In the genomic region with DNA sequence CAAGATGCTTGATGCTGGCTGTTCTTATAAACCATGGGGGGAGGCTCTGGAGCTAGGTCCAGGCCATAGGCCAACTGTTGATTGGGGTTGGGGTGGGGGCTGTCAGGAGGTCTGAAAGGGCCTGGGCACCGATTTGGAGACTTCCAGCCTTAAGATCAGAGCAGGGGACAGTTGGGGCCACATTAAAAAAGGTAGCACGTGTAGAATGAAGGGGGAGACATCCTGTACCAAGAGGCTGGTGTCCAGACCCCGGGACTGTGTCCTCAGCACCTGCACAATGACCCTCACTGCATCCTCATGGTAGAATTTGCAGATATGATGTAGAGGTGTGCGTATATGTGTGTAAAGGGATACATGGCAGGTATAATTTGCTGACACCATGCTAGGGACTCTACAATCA, we compare ENCODE assay signal across 23 cellular contexts. TPM values are rescaled to one million over a fixed set of nuclear protein-coding genes. Genes with fewer than 3 reads are reported as not detected.
DNase-seq lines count a peak whose midpoint lies in the region; ATAC-seq and TF ChIP-seq lines count a peak whose summit lies in the region.
"Had no signal": no experiment of that assay in that cellular context is flagged by ENCODE, and none has a peak within 500 bp of the region (broad histone marks: within the 10 kb centered on the region; RNA-seq: fewer than 3 reads in every experiment).

No MANE protein-coding gene starts in this region.

- H3K4me3 ChIP-seq in SK-N-SH (ENCODE audit: low read depth in 2 of 2, low read length in 1 of 2) (no peak overlapping the region), neuronal stem cell (ENCODE audit: low read length in 2 of 2) (no peak overlapping the region)
- H3K4me3 ChIP-seq: A549, BLaER1 had no signal

- no peak for TF ChIP-seq RAD21 in SK-N-SH (IDR thresholded peaks at IDR 0.05; ENCODE audit: low read length)

- H3K18ac ChIP-seq in neuronal stem cell (ENCODE audit: low read length), result peak overlapping the region; percentile 27

- no peak overlapping the region for H2BK15ac ChIP-seq in neuronal stem cell (ENCODE audit: low read length)

- DNase-seq in SK-N-SH (no peak), neuronal stem cell (ENCODE audit: low spot score) (no peak), ACHN (no peak), T-helper 17 cell (no peak)
- DNase-seq: BE2C; C1 segment of cervical spinal cord; CD4-positive, alpha-beta memory T cell; CD4-positive, CD25-positive, alpha-beta regulatory T cell; CD8-positive, alpha-beta memory T cell; COR-L47; DMS 273 treated with DMSO at 0.1 percent for 48 hours; DMS153; DMS53; DMS79; DND-41; EL; GF-D8 had no signal

- no peak for TF ChIP-seq CTCF in SK-N-SH (IDR thresholded peaks at IDR 0.05)

- in situ Hi-C loops in ACHN (cut with HindIII; ENCODE audit: low pct_ligation_motif_present, low pct_unique_long_range_greater_than_20kb, low sequenced_read_pairs), result no loop called here

- H2BK12ac ChIP-seq in neuronal stem cell (ENCODE audit: low read length), result no peak overlapping the region

- CTCF ChIA-PET in SK-N-SH (lab: Yijun Ruan, JAX), result interaction anchor here (1.0 to 4.7 kb wide), 4 partner anchors 8 to 162 kb away, joined by 3 to 54 read pairs (median 5); no protein-coding TSS in a partner anchor

- H3K14ac ChIP-seq in neuronal stem cell (ENCODE audit: low read length), result peak overlapping the region; percentile 12

- no peak for ATAC-seq in SK-N-SH treated with all-trans-retinoic acid at 6 μM for 48 hours
- ATAC-seq in T-helper 17 cell, result no peak
- ATAC-seq: A549 had no signal

- WGBS in SK-N-SH (ENCODE audit: low lambda C conversion rate), result 56% methylated on average over 3 of the region's 4 CpGs
- WGBS in neuronal stem cell (ENCODE audit: extremely low coverage in 2 of 2, insufficient read length in 2 of 2, insufficient replicate concordance in 1 of 2), 2 donors, result no CpG with 5 or more reads among the region's 4 CpGs

- no peak overlapping the region for H4K8ac ChIP-seq in neuronal stem cell (ENCODE audit: low read depth, low read length)

- no peak overlapping the region for H2AK5ac ChIP-seq in neuronal stem cell (ENCODE audit: low read depth, low read length)

- no peak overlapping the region for H4K91ac ChIP-seq in neuronal stem cell (ENCODE audit: low read depth, low read length, poor library complexity)

- H3K9me3 ChIP-seq in SK-N-SH (no peaks in the 10 kb centered on the region), neuronal stem cell (replicated peaks in 1 of 2; ENCODE audit: control insufficient read depth in 2 of 2, insufficient read depth in 1 of 2, low read depth in 1 of 2, low read length in 2 of 2) (peaks cover 0 to 2% of the 10 kb centered on the region in 2 donors), T-helper 17 cell (ENCODE audit: control insufficient read depth, low read length, poor library complexity, severe bottlenecking) (no peaks in the 10 kb centered on the region)
- H3K9me3 ChIP-seq: A549, BE2C, BLaER1 had no signal

- H3K4me3 Mint-ChIP-seq in T-helper 17 cell, result no peak overlapping the region
- H3K4me3 Mint-ChIP-seq: CD14-positive monocyte; CD4-positive, alpha-beta memory T cell; CD4-positive, CD25-positive, alpha-beta regulatory T cell; CD8-positive, alpha-beta memory T cell had no signal

- H2AFZ ChIP-seq in SK-N-SH (ENCODE audit: low read depth) (no peak overlapping the region), neuronal stem cell (ENCODE audit: low read length) (no peak overlapping the region)

- H3K27me3 Mint-ChIP-seq in T-helper 17 cell, result peaks cover 6% of the 10 kb centered on the region

- no peak overlapping the region for H2BK120ac ChIP-seq in neuronal stem cell (ENCODE audit: low read depth, low read length)

- TF ChIP-seq EP300 in SK-N-SH (IDR thresholded peaks at IDR 0.05; ENCODE audit: borderline replicate concordance in 1 of 2, low read depth in 1 of 2, low read length in 1 of 2), result no peak

- H3K27me3 ChIP-seq in SK-N-SH (ENCODE audit: insufficient read depth) (no peaks in the 10 kb centered on the region), neuronal stem cell (ENCODE audit: control insufficient read depth in 3 of 3, insufficient read depth in 3 of 3, low read depth in 1 of 3, low read length in 3 of 3) (peaks cover 0 to 67% (median 5%) of the 10 kb centered on the region in 3 experiments)
- H3K27me3 ChIP-seq: BE2C had no signal

- no peaks in the 10 kb centered on the region for H3F3A ChIP-seq in SK-N-SH (replicated peaks; ENCODE audit: insufficient read depth)

- peaks cover 11% of the 10 kb centered on the region for H3K79me1 ChIP-seq in neuronal stem cell (ENCODE audit: low read depth, low read length)

- H3K36me3 ChIP-seq in SK-N-SH (replicated peaks in 1 of 2; ENCODE audit: control insufficient read depth in 1 of 2, insufficient read depth in 2 of 2, low read length in 1 of 2) (no peaks in the 10 kb centered on the region), neuronal stem cell (replicated peaks in 1 of 2; ENCODE audit: control insufficient read depth in 2 of 2, insufficient read depth in 2 of 2, low read length in 2 of 2) (no peaks in the 10 kb centered on the region)
- H3K36me3 ChIP-seq: BE2C, BLaER1 had no signal

- no peaks in the 10 kb centered on the region for H3K4me1 Mint-ChIP-seq in T-helper 17 cell
- H3K4me1 Mint-ChIP-seq: CD14-positive monocyte; CD4-positive, alpha-beta memory T cell; CD4-positive, CD25-positive, alpha-beta regulatory T cell; CD8-positive, alpha-beta memory T cell had no signal

- POLR2A ChIA-PET in SK-N-SH (lab: Yijun Ruan, JAX), result no interaction called here

- no peak overlapping the region for H3K4me2 ChIP-seq in SK-N-SH
- no peak overlapping the region for H3K4me2 ChIP-seq in neuronal stem cell (ENCODE audit: insufficient read depth, low read length, poor library complexity, severe bottlenecking)
- H3K4me2 ChIP-seq: A549, BLaER1 had no signal

- no peaks in the 10 kb centered on the region for H3K9me2 ChIP-seq in SK-N-SH

- H3K36me3 Mint-ChIP-seq in T-helper 17 cell (ENCODE audit: low read depth), result no peaks in the 10 kb centered on the region
- H3K36me3 Mint-ChIP-seq: CD14-positive monocyte; CD4-positive, alpha-beta memory T cell; CD4-positive, CD25-positive, alpha-beta regulatory T cell; CD8-positive, alpha-beta memory T cell had no signal

- no peaks in the 10 kb centered on the region for H4K20me1 ChIP-seq in SK-N-SH (ENCODE audit: insufficient read depth)

- no peak overlapping the region for H3K27ac Mint-ChIP-seq in T-helper 17 cell
- H3K27ac Mint-ChIP-seq: CD14-positive monocyte; CD4-positive, alpha-beta memory T cell; CD4-positive, CD25-positive, alpha-beta regulatory T cell; CD8-positive, alpha-beta memory T cell had no signal

- H3K4me1 ChIP-seq in SK-N-SH (ENCODE audit: control insufficient read depth in 1 of 2, insufficient read depth in 2 of 2, low read depth in 1 of 2, low read length in 1 of 2), result peaks cover 0 to 15% of the 10 kb centered on the region in 2 experiments; a peak in 1 of 4 replicates
- H3K4me1 ChIP-seq in neuronal stem cell (ENCODE audit: control insufficient read depth in 2 of 2, insufficient read depth in 1 of 2, low read depth in 1 of 2, low read length in 2 of 2), result peaks cover 17 to 29% of the 10 kb centered on the region in 2 donors

- H3K9ac ChIP-seq in SK-N-SH, result no peak overlapping the region
- H3K9ac ChIP-seq in neuronal stem cell (ENCODE audit: low read depth, low read length, poor library complexity), result no peak overlapping the region
- H3K9ac ChIP-seq: BLaER1 had no signal

- H3K23ac ChIP-seq in neuronal stem cell (ENCODE audit: low read depth, low read length, poor library complexity), result peak overlapping the region; percentile 91

- no peak overlapping the region for H3K27ac ChIP-seq in SK-N-SH (ENCODE audit: low read depth in 2 of 2, low read length in 1 of 2)
- H3K27ac ChIP-seq in neuronal stem cell (replicated peaks; ENCODE audit: low read length), result no peak overlapping the region
- H3K27ac ChIP-seq: 22Rv1, A549, BLaER1 had no signal

- no peaks in the 10 kb centered on the region for H3K79me2 ChIP-seq in SK-N-SH (ENCODE audit: insufficient read depth)

- H3K4ac ChIP-seq in neuronal stem cell (ENCODE audit: low read length), result no peak overlapping the region

- no peak overlapping the region for H2BK5ac ChIP-seq in neuronal stem cell (ENCODE audit: low read length)

TF ChIP-seq in SK-N-SH treated with all-trans-retinoic acid at 6 μM for 48 hours, 23 proteins besides CTCF, POLR2A, EP300 and RAD21:
- no peak for TF ChIP-seq CSDC2 (CRISPR knock-in tag; IDR thresholded peaks at IDR 0.05)
- TF ChIP-seq ZNF70 (CRISPR knock-in tag; IDR thresholded peaks at IDR 0.05), result peak; percentile 73; the same call in 1 of the 2 replicates

TF ChIP-seq in SK-N-SH, 30 proteins besides CTCF, POLR2A, EP300 and RAD21:
- TF ChIP-seq RCOR1 (IDR thresholded peaks at IDR 0.05; ENCODE audit: low read length), result no peak
- TF ChIP-seq, protein P1, sequence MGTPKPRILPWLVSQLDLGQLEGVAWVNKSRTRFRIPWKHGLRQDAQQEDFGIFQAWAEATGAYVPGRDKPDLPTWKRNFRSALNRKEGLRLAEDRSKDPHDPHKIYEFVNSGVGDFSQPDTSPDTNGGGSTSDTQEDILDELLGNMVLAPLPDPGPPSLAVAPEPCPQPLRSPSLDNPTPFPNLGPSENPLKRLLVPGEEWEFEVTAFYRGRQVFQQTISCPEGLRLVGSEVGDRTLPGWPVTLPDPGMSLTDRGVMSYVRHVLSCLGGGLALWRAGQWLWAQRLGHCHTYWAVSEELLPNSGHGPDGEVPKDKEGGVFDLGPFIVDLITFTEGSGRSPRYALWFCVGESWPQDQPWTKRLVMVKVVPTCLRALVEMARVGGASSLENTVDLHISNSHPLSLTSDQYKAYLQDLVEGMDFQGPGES (IDR thresholded peaks at IDR 0.05; ENCODE audit: low read depth, low read length), result no peak
TF ChIP-seq in SK-N-SH: peak in this region for 0.

RNA-seq across cellular contexts. Expression of a gene that starts 12.4 kb away (rescaled TPM):
- not detected in 2 replicates for polyA plus RNA-seq in SK-N-SH (2012; rRNA removed)
- 0.07 TPM in 1 of 2 replicates, not detected in the other for polyA plus RNA-seq in SK-N-SH (2012; cell fraction: cytosol; rRNA removed)
- polyA plus RNA-seq in SK-N-SH (2012; cell fraction: nucleus; rRNA removed), result 0.29 and 0.41 TPM in 2 replicates
- polyA plus RNA-seq in neuronal stem cell (2013, experiment 1 of 2), result 0.31 TPM
- polyA plus RNA-seq in neuronal stem cell (2013, experiment 2 of 2), result 0.26 TPM
- not detected for total RNA-seq in T-helper 17 cell
- total RNA-seq: CD4-positive, alpha-beta memory T cell; CD4-positive, CD25-positive, alpha-beta regulatory T cell; CD8-positive, alpha-beta memory T cell had no signal
- polyA plus RNA-seq: AG04450; CD14-positive monocyte; CD4-positive, alpha-beta memory T cell; CD4-positive, CD25-positive, alpha-beta regulatory T cell; CD8-positive, alpha-beta memory T cell had no signal

RNA-seq across cellular contexts. Expression of a gene that starts 24.8 kb away (rescaled TPM):
- polyA plus RNA-seq in SK-N-SH (2012; rRNA removed), result 0.49 and 1.5 TPM in 2 replicates
- 0.49 and 0.85 TPM in 2 replicates for polyA plus RNA-seq in SK-N-SH (2012; cell fraction: cytosol; rRNA removed)
- 7.2 and 43.4 TPM in 2 replicates for polyA plus RNA-seq in SK-N-SH (2012; cell fraction: nucleus; rRNA removed)
- polyA plus RNA-seq in neuronal stem cell (2013, experiment 1 of 2), result 2.5 TPM
- polyA plus RNA-seq in neuronal stem cell (2013, experiment 2 of 2), result 2.6 TPM
- 100 to 1,000 TPM in 1 of 2 donors, 1 to 10 TPM in 1; 3.5 to 113 TPM for total RNA-seq in T-helper 17 cell
- total RNA-seq: CD4-positive, alpha-beta memory T cell; CD8-positive, alpha-beta memory T cell had no signal
- polyA plus RNA-seq: CD4-positive, alpha-beta memory T cell; CD4-positive, CD25-positive, alpha-beta regulatory T cell; CD8-positive, alpha-beta memory T cell had no signal

RNA-seq across cellular contexts. Expression of a gene that starts 33.8 kb away (rescaled TPM):
- polyA plus RNA-seq in SK-N-SH (2012; rRNA removed), result 10.4 and 14.0 TPM in 2 replicates
- 6.1 and 11.1 TPM in 2 replicates for polyA plus RNA-seq in SK-N-SH (2012; cell fraction: cytosol; rRNA removed)
- polyA plus RNA-seq in SK-N-SH (2012; cell fraction: nucleus; rRNA removed), result 34.8 and 52.6 TPM in 2 replicates
- 23.1 TPM for polyA plus RNA-seq in neuronal stem cell (2013, experiment 1 of 2)
- polyA plus RNA-seq in neuronal stem cell (2013, experiment 2 of 2), result 21.3 TPM
- total RNA-seq in T-helper 17 cell, result 10 to 100 TPM in 1 of 2 donors, 1 to 10 TPM in 1; 2.8 to 54.7 TPM
- total RNA-seq: CD4-positive, alpha-beta memory T cell had no signal
- polyA plus RNA-seq: CD4-positive, alpha-beta memory T cell; CD4-positive, CD25-positive, alpha-beta regulatory T cell; CD8-positive, alpha-beta memory T cell had no signal
